ENCODE assay signal across 8 cellular contexts in the genomic region with DNA sequence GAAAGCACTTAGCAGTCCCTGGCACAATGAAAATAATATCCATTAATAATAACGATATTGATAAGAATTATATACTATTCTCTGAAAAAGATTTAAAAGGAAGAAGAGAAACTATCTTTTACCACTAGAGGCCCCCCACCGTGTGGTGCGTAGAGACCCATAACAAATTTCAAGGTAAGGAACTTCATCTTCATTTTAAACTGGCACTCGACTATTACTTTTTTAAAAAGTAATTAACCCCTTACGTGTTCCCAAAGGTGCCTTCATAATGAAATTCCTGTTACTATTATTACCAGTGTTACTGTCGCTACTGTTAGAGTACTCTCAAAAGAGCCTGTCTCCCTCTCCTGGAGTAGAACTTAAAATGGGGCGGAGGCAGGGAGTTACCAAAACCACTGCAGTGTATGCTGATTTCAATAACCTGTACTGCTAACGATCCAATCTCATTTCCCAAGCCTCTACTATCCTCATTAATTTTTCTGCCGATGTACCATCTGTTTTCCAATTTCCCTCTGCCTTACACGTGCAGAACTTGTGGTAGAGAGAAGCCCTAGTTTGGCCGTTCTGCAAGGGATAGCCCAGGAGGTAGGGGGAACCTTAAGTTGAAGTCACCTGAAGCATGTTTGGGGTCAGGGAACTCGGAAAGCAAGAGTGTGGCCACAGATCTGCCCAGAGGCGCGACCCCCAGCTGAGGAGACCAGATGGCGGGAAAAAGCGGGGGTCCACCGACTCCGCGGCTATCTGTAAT. TPM values are rescaled to one million over a fixed set of nuclear protein-coding genes. Genes with fewer than 3 reads are reported as not detected.
DNase-seq lines count a peak whose midpoint lies in the region; ATAC-seq and TF ChIP-seq lines count a peak whose summit lies in the region.

No MANE protein-coding gene starts in this region.

- no peaks in the 10 kb centered on the region for H3K36me3 ChIP-seq in right lobe of liver

- peak overlapping the region; percentile 26 for H3K27ac ChIP-seq in CD4-positive, alpha-beta T cell (ENCODE audit: low read depth, low read length)
- no peak overlapping the region for H3K27ac ChIP-seq in right lobe of liver

- no TSS peak for BruUV-seq in MCF 10A (replicated peaks; lab: Mats Ljungman, UMichigan)

- H3K4me3 ChIP-seq in NB4 (ENCODE audit: low read depth, low read length) (peak overlapping the region; percentile 91), right lobe of liver (peak overlapping the region; percentile 56 to 66 (median 59))

- H3K9me3 ChIP-seq in CD4-positive, alpha-beta T cell (ENCODE audit: control insufficient read depth, low read length), result no peaks in the 10 kb centered on the region
- no peaks in the 10 kb centered on the region for H3K9me3 ChIP-seq in right lobe of liver

- intact Hi-C loops in CD4-positive, alpha-beta T cell (cut with DNase I, micrococcal nuclease), result loop anchor here (2.0 to 10.0 kb wide), 6 partner anchors 35 to 463 kb away; a partner anchor contains a TSS
- intact Hi-C loops in MCF 10A (cut with micrococcal nuclease), result loop anchor here (1.0 kb wide), 2 partner anchors 49 to 197 kb away; a partner anchor contains a TSS
- intact Hi-C loops in right lobe of liver (cut with DNase I), result no loop called here

- DNase-seq in CD4-positive, alpha-beta T cell, result peak in 4 of 10 experiments; percentile 1 to 15 (median 10)
- peak; percentile 57 for DNase-seq in NB4 (ENCODE audit: low read depth)
- DNase-seq in MCF 10A (ENCODE audit: unreplicated experiment), result peak; percentile 37
- DNase-seq in right lobe of liver, result no peak
- DNase-seq in SHP77 (lab: John Stamatoyannopoulos, UW), result no peak
- no peak for DNase-seq in Ammon's horn (ENCODE audit: low spot score)

- TF ChIP-seq CTCF in CD4-positive, alpha-beta T cell (IDR thresholded peaks at IDR 0.05), result peak; percentile 62
- TF ChIP-seq CTCF in NB4 (IDR thresholded peaks at IDR 0.05; ENCODE audit: low read depth, low read length) (peak; percentile 30), MCF 10A (IDR thresholded peaks at IDR 0.05; ENCODE audit: unreplicated experiment) (peak; percentile 11), right lobe of liver (IDR thresholded peaks at IDR 0.05) (peak in 3 of 4 donors; percentile 29 to 31 (median 29))

- no peaks in the 10 kb centered on the region for H3K27me3 Mint-ChIP-seq in CD4-positive, alpha-beta T cell
- H3K27me3 Mint-ChIP-seq in MCF 10A (ENCODE audit: insufficient read depth, unreplicated experiment), result peaks cover 32% of the 10 kb centered on the region

- ATAC-seq in CD4-positive, alpha-beta T cell (ENCODE audit: poor library complexity), result peak; percentile 28
- peak; percentile 4 for ATAC-seq in GM19463 (IDR thresholded peaks at IDR 0.05; ENCODE audit: unreplicated experiment)
- peak in 3 of 4 donors; percentile 4 to 33 (median 11) for ATAC-seq in right lobe of liver
- ATAC-seq in GM21576 (IDR thresholded peaks at IDR 0.05; ENCODE audit: unreplicated experiment), result no peak

- H3K36me3 Mint-ChIP-seq in CD4-positive, alpha-beta T cell (ENCODE audit: low read depth), result peaks cover 2% of the 10 kb centered on the region
- no peaks in the 10 kb centered on the region for H3K36me3 Mint-ChIP-seq in MCF 10A (ENCODE audit: insufficient read depth, unreplicated experiment)

- POLR2A ChIA-PET in CD4-positive, alpha-beta T cell (lab: Charles Lee), result interaction anchor here (0.5 to 4.3 kb wide), 6 partner anchors 35 to 609 kb away, joined by 3 to 43 read pairs (median 5); a partner anchor contains a TSS
- POLR2A ChIA-PET in MCF 10A (lab: Yijun Ruan, JAX), result interaction anchor here (0.6 to 2.6 kb wide), 5 partner anchors 7 to 197 kb away, joined by 3 to 18 read pairs (median 4); a partner anchor contains a TSS

- no peaks in the 10 kb centered on the region for H3K4me1 ChIP-seq in right lobe of liver

- CTCF ChIA-PET in CD4-positive, alpha-beta T cell (lab: Charles Lee), result no interaction called here
- CTCF ChIA-PET in MCF 10A (lab: Yijun Ruan, JAX), result interaction anchor here (0.6 to 1.3 kb wide), 5 partner anchors 30 to 756 kb away, joined by 3 to 6 read pairs (median 3); no protein-coding TSS in a partner anchor

- H3K27me3 ChIP-seq in CD4-positive, alpha-beta T cell (ENCODE audit: control insufficient read depth, insufficient read depth, low read length), result no peaks in the 10 kb centered on the region
- H3K27me3 ChIP-seq in right lobe of liver, result peaks cover 0 to 10% of the 10 kb centered on the region in 2 donors

- TF ChIP-seq POLR2A in NB4 (IDR thresholded peaks at IDR 0.05; ENCODE audit: extremely low read depth, insufficient read length) (no peak), right lobe of liver (IDR thresholded peaks at IDR 0.05) (no peak)

- no peaks in the 10 kb centered on the region for H3K9me3 Mint-ChIP-seq in CD4-positive, alpha-beta T cell
- H3K9me3 Mint-ChIP-seq in MCF 10A (ENCODE audit: unreplicated experiment), result no peaks in the 10 kb centered on the region

- WGBS in right lobe of liver (ENCODE audit: insufficient coverage, low coverage, low lambda C conversion rate, missing lambda C conversion rate), result 27% methylated on average over 16 of the region's 19 CpGs

- peaks cover 38% of the 10 kb centered on the region for H3K4me1 Mint-ChIP-seq in CD4-positive, alpha-beta T cell (ENCODE audit: low read depth)
- H3K4me1 Mint-ChIP-seq in MCF 10A (ENCODE audit: insufficient read depth, unreplicated experiment), result peaks cover 6% of the 10 kb centered on the region

- peak overlapping the region; percentile 90 for H3K27ac Mint-ChIP-seq in CD4-positive, alpha-beta T cell
- no peak overlapping the region for H3K27ac Mint-ChIP-seq in MCF 10A (ENCODE audit: low read depth, unreplicated experiment)

- H3K4me3 Mint-ChIP-seq in CD4-positive, alpha-beta T cell, result peak overlapping the region; percentile 97
- peak overlapping the region; percentile 85 for H3K4me3 Mint-ChIP-seq in MCF 10A (ENCODE audit: unreplicated experiment)

RNA-seq across cellular contexts. Expression of a gene that starts 0.8 kb away (rescaled TPM):
- 10 to 100 TPM; 25.2 to 27.9 TPM for total RNA-seq in CD4-positive, alpha-beta T cell
- total RNA-seq in MCF 10A (2022) (17.5 and 18.2 TPM in 2 replicates), right lobe of liver (1 to 10 TPM; 2.7 to 4.0 (median 3.4) TPM)

Comparison
In these comparisons a context has a peak if more than half of its experiments do, and no peak if none do; other contexts are left out.
1. DNase-seq: peak in NB4 (single experiment) and MCF 10A (single experiment); none in right lobe of liver (0 of 3), SHP77 (0 of 2) and Ammon's horn (single experiment).
2. CTCF ChIP-seq: peak in every context shown above with its lines; median percentile 62 in CD4-positive, alpha-beta T cell; 30 in NB4; 29 in right lobe of liver; 11 in MCF 10A.
3. intact Hi-C loops: an anchor here in CD4-positive, alpha-beta T cell (2.0 to 10.0 kb wide) and MCF 10A (1.0 kb wide); none called in right lobe of liver.